ENCODE assay signal across 8 cellular contexts in genomic region chr21:44155231-44155993, GRCh38. TPM values are rescaled to one million over a fixed set of nuclear protein-coding genes. Genes with fewer than 3 reads are reported as not detected.
A peak's percentile ranks its signal among the peaks of the same experiment; 100 is the strongest.
DNase-seq lines count a peak whose midpoint lies in the region; ATAC-seq and TF ChIP-seq lines count a peak whose summit lies in the region.
"Not testable (repeated sequence)": the region's sequence is repeated elsewhere in the genome, so short reads cannot be mapped to it uniquely, and the experiment has no call there.

No MANE protein-coding gene starts in this region.

- not testable (repeated sequence) for H3K27me3 Mint-ChIP-seq in CD4-positive, alpha-beta memory T cell; activated B cell treated with CpG ODN at 0.5 μM for 24 hours

- not testable (repeated sequence) for H3K36me3 ChIP-seq in CD4-positive, alpha-beta memory T cell (ENCODE audit: insufficient read depth, low read length); lower lobe of right lung

- H3K4me1 Mint-ChIP-seq in CD4-positive, alpha-beta memory T cell; activated B cell treated with CpG ODN at 0.5 μM for 24 hours: not testable (repeated sequence)

- peak in 4 of 5 donors; percentile 28 to 50 (median 31) for DNase-seq in CD4-positive, alpha-beta memory T cell
- DNase-seq in activated B cell treated with CpG ODN at 0.5 μM for 24 hours: peak; percentile 13
- DNase-seq in activated T-helper 9 cell treated with anti-CD3 and anti-CD28 coated beads, Interleukin-2, amount 50 U/mL, for 16 hours (ENCODE audit: low read depth): peak; percentile 31
- DNase-seq in lower lobe of right lung: peak; percentile 10

- intact Hi-C loops in CD4-positive, alpha-beta memory T cell (cut with micrococcal nuclease); activated B cell treated with CpG ODN at 0.5 μM for 24 hours (cut with micrococcal nuclease); lower lobe of right lung (cut with DNase I): not testable (repeated sequence)

- not testable (repeated sequence) for TF ChIP-seq CTCF in activated B cell treated with CpG ODN at 0.5 μM for 24 hours (IDR thresholded peaks at IDR 0.05); lower lobe of right lung (IDR thresholded peaks at IDR 0.05)

- not testable (repeated sequence) for H3K27ac ChIP-seq in CD4-positive, alpha-beta memory T cell (ENCODE audit: low read depth, low read length); lower lobe of right lung

- H3K9me3 ChIP-seq in CD4-positive, alpha-beta memory T cell (ENCODE audit: control insufficient read depth in 1 of 2, low read length in 2 of 2); lower lobe of right lung: not testable (repeated sequence)

- not testable (repeated sequence) for H3K36me3 Mint-ChIP-seq in CD4-positive, alpha-beta memory T cell; activated B cell treated with CpG ODN at 0.5 μM for 24 hours (ENCODE audit: low read depth)

- H3K27ac Mint-ChIP-seq in CD4-positive, alpha-beta memory T cell; activated B cell treated with CpG ODN at 0.5 μM for 24 hours: not testable (repeated sequence)

- H3K9me3 Mint-ChIP-seq in CD4-positive, alpha-beta memory T cell; activated B cell treated with CpG ODN at 0.5 μM for 24 hours: not testable (repeated sequence)

- H3K4me3 ChIP-seq in CD4-positive, alpha-beta memory T cell (ENCODE audit: low read length in 2 of 2); lower lobe of right lung: not testable (repeated sequence)

- ATAC-seq in GM18873 (IDR thresholded peaks at IDR 0.05; ENCODE audit: low FRiP score, unreplicated experiment): peak; percentile 48
- ATAC-seq in GM21576 (IDR thresholded peaks at IDR 0.05; ENCODE audit: unreplicated experiment): peak; percentile 44
- ATAC-seq in HG02870 (IDR thresholded peaks at IDR 0.05; ENCODE audit: unreplicated experiment): peak; percentile 39
- ATAC-seq in HG03342 (IDR thresholded peaks at IDR 0.05; ENCODE audit: unreplicated experiment): peak; percentile 41
- ATAC-seq in activated B cell treated with CpG ODN at 0.5 μM for 24 hours (ENCODE audit: low read depth): peak; percentile 30
- not testable (repeated sequence) for ATAC-seq in lower lobe of right lung

- POLR2A ChIA-PET in CD4-positive, alpha-beta memory T cell (lab: Charles Lee; ENCODE audit: partially characterized antibody); activated B cell treated with CpG ODN at 0.5 μM for 24 hours (lab: Charles Lee): not testable (repeated sequence)

- not testable (repeated sequence) for H3K4me3 Mint-ChIP-seq in CD4-positive, alpha-beta memory T cell; activated B cell treated with CpG ODN at 0.5 μM for 24 hours

- not testable (repeated sequence) for H3K27me3 ChIP-seq in CD4-positive, alpha-beta memory T cell (ENCODE audit: insufficient read depth, low read length); lower lobe of right lung (ENCODE audit: low read depth)

- not testable (repeated sequence) for H3K4me1 ChIP-seq in CD4-positive, alpha-beta memory T cell (ENCODE audit: insufficient read depth, low read length); lower lobe of right lung

- CTCF ChIA-PET in CD4-positive, alpha-beta memory T cell (lab: Charles Lee; ENCODE audit: partially characterized antibody); activated B cell treated with CpG ODN at 0.5 μM for 24 hours (lab: Charles Lee): not testable (repeated sequence)

RNA-seq across cellular contexts. Expression of gene GATD3, which starts 21.9 kb away (rescaled TPM):
- total RNA-seq in CD4-positive, alpha-beta memory T cell: 10 to 100 TPM; 55.6 to 56.6 TPM
- 10 to 100 TPM; 10.9 to 48.9 TPM for polyA plus RNA-seq in CD4-positive, alpha-beta memory T cell
- total RNA-seq in activated B cell treated with CpG ODN at 0.5 μM for 24 hours (16.7 and 18.9 TPM in 2 replicates), lower lobe of right lung (37.1 TPM)

RNA-seq across cellular contexts. Expression of gene PWP2, which starts 48.2 kb away (rescaled TPM):
- 10 to 100 TPM; 27.2 to 28.2 TPM for total RNA-seq in CD4-positive, alpha-beta memory T cell
- polyA plus RNA-seq in CD4-positive, alpha-beta memory T cell: 10 to 100 TPM in 1 of 2 donors, under 1 TPM in 1; 0.35 to 13.9 TPM
- total RNA-seq in activated B cell treated with CpG ODN at 0.5 μM for 24 hours: 8.7 and 11.8 TPM in 2 replicates
- 10.9 TPM for total RNA-seq in lower lobe of right lung
